8 cellular contexts compared by ENCODE assay signal in the genomic region with DNA sequence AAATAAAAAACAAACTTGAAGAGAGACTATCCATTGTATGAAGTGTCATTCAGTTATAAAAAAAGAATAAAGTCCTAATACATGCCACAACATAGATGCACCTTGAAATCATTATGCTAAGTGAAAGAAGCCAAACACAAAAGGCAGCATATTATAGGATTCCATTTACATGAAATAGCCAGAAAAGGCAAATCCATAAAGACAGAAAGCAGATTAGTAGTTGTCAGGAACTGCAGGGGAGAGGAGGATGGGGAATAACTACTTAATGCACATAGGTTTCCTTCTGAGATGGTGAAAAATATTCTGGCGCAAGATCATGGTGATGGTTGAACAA. TPM values are rescaled to one million over a fixed set of nuclear protein-coding genes. Genes with fewer than 3 reads are reported as not detected.
DNase-seq lines count a peak whose midpoint lies in the region; ATAC-seq and TF ChIP-seq lines count a peak whose summit lies in the region.

No MANE protein-coding gene starts in this region.

- peaks cover 0 to 4% (median 0%) of the 10 kb centered on the region in 7 donors for H3K9me3 Mint-ChIP-seq in CD4-positive, CD25-positive, alpha-beta regulatory T cell

- TF ChIP-seq POLR2A in lower leg skin (IDR thresholded peaks at IDR 0.05) = no peak

- 89 to 98% methylated on average over 1 of the region's 1 CpG for WGBS in lower leg skin, 2 donors

- H3K27ac ChIP-seq in CD4-positive, CD25-positive, alpha-beta regulatory T cell (ENCODE audit: insufficient read depth, low read length, poor library complexity, severe bottlenecking) = no peak overlapping the region

- H3K27me3 ChIP-seq in CD4-positive, CD25-positive, alpha-beta regulatory T cell (ENCODE audit: control insufficient read depth, insufficient read depth, low read length) = no peaks in the 10 kb centered on the region

- peaks cover 6 to 10% (median 8%) of the 10 kb centered on the region in 4 donors for H3K4me1 Mint-ChIP-seq in CD4-positive, CD25-positive, alpha-beta regulatory T cell

- intact Hi-C loops in lower leg skin (cut with DNase I; ENCODE audit: low total_unique reads) (no loop called here), mucosa of descending colon (cut with DNase I, micrococcal nuclease) (no loop called here)

- ATAC-seq in CD4-positive, CD25-positive, alpha-beta regulatory T cell (ENCODE audit: low read depth in 2 of 2) = no peak
- peak; percentile 18 for ATAC-seq in GM21381 (IDR thresholded peaks at IDR 0.05; ENCODE audit: unreplicated experiment)
- peak; percentile 23 for ATAC-seq in HG03565 (IDR thresholded peaks at IDR 0.05; ENCODE audit: unreplicated experiment)
- no peak for ATAC-seq in mucosa of descending colon

- TF ChIP-seq CTCF in fibroblast of villous mesenchyme (IDR thresholded peaks at IDR 0.05; ENCODE audit: insufficient read depth, low read depth, low read length) (no peak), lower leg skin (IDR thresholded peaks at IDR 0.05) (no peak), mucosa of descending colon (IDR thresholded peaks at IDR 0.05) (no peak)

- H3K4me1 ChIP-seq in CD4-positive, CD25-positive, alpha-beta regulatory T cell (ENCODE audit: control insufficient read depth, insufficient read depth, low read length, poor library complexity, severe bottlenecking) = no peaks in the 10 kb centered on the region
- no peaks in the 10 kb centered on the region for H3K4me1 ChIP-seq in mucosa of descending colon (ENCODE audit: low read depth)

- no peaks in the 10 kb centered on the region for H3K9me3 ChIP-seq in CD4-positive, CD25-positive, alpha-beta regulatory T cell (ENCODE audit: control insufficient read depth in 2 of 2, low read length in 2 of 2)
- H3K9me3 ChIP-seq in mucosa of descending colon = no peaks in the 10 kb centered on the region

- H3K27me3 Mint-ChIP-seq in CD4-positive, CD25-positive, alpha-beta regulatory T cell = peaks cover 5% of the 10 kb centered on the region

- H3K4me3 ChIP-seq in CD4-positive, CD25-positive, alpha-beta regulatory T cell (ENCODE audit: low read depth, low read length) = peak overlapping the region; percentile 85
- H3K4me3 ChIP-seq in fibroblast of villous mesenchyme (ENCODE audit: low read depth, low read length) = peak overlapping the region; percentile 45
- no peak overlapping the region for H3K4me3 ChIP-seq in lower leg skin (ENCODE audit: low read depth, poor library complexity, severe bottlenecking)
- H3K4me3 ChIP-seq in mucosa of descending colon = no peak overlapping the region

- peak overlapping the region; percentile 64 to 78 (median 72) for H3K4me3 Mint-ChIP-seq in CD4-positive, CD25-positive, alpha-beta regulatory T cell

- no peaks in the 10 kb centered on the region for H3K36me3 Mint-ChIP-seq in CD4-positive, CD25-positive, alpha-beta regulatory T cell

- H3K36me3 ChIP-seq in CD4-positive, CD25-positive, alpha-beta regulatory T cell (ENCODE audit: control insufficient read depth, insufficient read depth, low read length) = no peaks in the 10 kb centered on the region
- H3K36me3 ChIP-seq in mucosa of descending colon (ENCODE audit: low read depth) = no peaks in the 10 kb centered on the region

- DNase-seq in CD4-positive, CD25-positive, alpha-beta regulatory T cell = no peak
- DNase-seq in fibroblast of villous mesenchyme (ENCODE audit: low read depth) (no peak), NCI-H146 (lab: John Stamatoyannopoulos, UW) (no peak), lower leg skin (ENCODE audit: low spot score in 2 of 2) (no peak), mucosa of descending colon (no peak), amygdala (lab: John Stamatoyannopoulos, UW) (no peak)

- H3K27ac Mint-ChIP-seq in CD4-positive, CD25-positive, alpha-beta regulatory T cell = peak overlapping the region; percentile 8 to 54 (median 16)

RNA-seq across cellular contexts. Expression of a gene that starts 6.6 kb away (rescaled TPM):
- not detected for total RNA-seq in CD4-positive, CD25-positive, alpha-beta regulatory T cell
- polyA plus RNA-seq in CD4-positive, CD25-positive, alpha-beta regulatory T cell = not detected
- total RNA-seq in fibroblast of villous mesenchyme (not detected in 2 replicates), lower leg skin (1 to 10 TPM in 1 of 4 donors, under 1 TPM in 1, not detected in 2; 0.52 to 1.4 TPM), mucosa of descending colon (not detected)

Comparison
In these comparisons a context has a peak if more than half of its experiments do, and no peak if none do; other contexts are left out.
1. ATAC-seq: peak in GM21381 (single experiment) and HG03565 (single experiment); none in CD4-positive, CD25-positive, alpha-beta regulatory T cell (0 of 2) and mucosa of descending colon (single experiment).
2. H3K4me3 ChIP-seq: peak in CD4-positive, CD25-positive, alpha-beta regulatory T cell (single experiment) and fibroblast of villous mesenchyme (single experiment); none in lower leg skin (single experiment) and mucosa of descending colon (single experiment).